In the genomic region with DNA sequence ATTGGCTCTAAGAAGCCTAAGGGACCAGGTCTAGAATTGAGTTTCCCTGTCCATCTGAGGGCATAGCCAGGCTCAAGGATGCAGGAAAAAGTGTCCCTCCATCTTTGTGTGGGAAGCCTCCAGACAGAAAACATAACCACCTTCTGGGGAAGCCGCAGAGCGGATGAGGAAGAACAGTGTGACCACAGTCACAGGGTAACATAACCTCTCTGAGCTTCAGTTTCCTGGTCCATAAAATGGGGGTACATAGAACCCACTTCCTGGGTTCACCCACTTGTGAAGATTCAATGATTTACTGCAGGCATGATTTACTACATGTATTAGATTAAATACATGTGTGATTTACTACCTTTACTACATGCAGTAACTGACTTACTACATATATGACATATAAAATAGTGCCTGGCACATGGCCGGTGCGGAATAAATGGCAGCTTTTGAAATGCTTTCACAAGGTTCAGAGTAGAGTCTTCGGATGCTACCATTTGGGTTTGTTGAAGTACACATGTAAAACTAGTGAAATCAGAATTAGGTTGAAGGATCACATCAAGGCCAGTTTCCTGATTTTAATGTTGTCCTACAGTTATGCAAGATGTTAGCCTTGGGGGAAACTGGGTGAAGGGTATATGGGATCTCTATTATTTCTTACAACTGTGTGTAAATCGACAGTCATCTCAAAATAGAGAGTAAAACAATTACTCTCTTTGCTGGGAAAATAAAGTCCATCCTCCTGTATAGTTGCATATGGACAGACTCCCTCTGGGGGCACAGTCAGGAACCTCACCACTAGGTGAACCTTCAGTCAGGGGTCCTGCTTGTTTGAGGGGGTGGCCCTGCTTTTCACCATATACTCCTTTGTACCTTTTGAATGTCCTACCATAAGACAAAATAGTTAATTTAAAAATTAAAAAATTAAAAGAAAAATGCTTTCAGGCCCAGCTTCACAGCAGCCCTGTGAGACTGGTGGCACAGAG, we compare ENCODE assay signal across 1 cellular context.
TF ChIP-seq lines count a peak whose summit lies in the region.

No MANE protein-coding gene starts in this region.

TF ChIP-seq in WTC11, 78 proteins besides CTCF, POLR2A, EP300 and RAD21 (continued from another document):
- TF ChIP-seq USF2 (CRISPR knock-in tag; IDR thresholded peaks at IDR 0.05) (no peak), TEAD1 (CRISPR knock-in tag; IDR thresholded peaks at IDR 0.05) (no peak), FOXP4 (CRISPR knock-in tag; IDR thresholded peaks at IDR 0.05) (no peak), TCF7 (CRISPR knock-in tag; IDR thresholded peaks at IDR 0.05; ENCODE audit: low read depth) (no peak), SMAD4 (CRISPR knock-in tag; IDR thresholded peaks at IDR 0.05) (no peak), NFYB (CRISPR knock-in tag; conservative IDR thresholded peaks at IDR 0.05; ENCODE audit: low read depth) (no peak), EMX1 (CRISPR knock-in tag; IDR thresholded peaks at IDR 0.05) (no peak), KAT7 (CRISPR knock-in tag; IDR thresholded peaks at IDR 0.05; ENCODE audit: borderline replicate concordance) (no peak)
